ENCODE assay signal across 8 cellular contexts in genomic region chr13:106471957-106472543, GRCh38.
A peak's percentile ranks its signal among the peaks of the same experiment; 100 is the strongest.
DNase-seq lines count a peak whose midpoint lies in the region; ATAC-seq, FAIRE-seq and TF ChIP-seq lines count a peak whose summit lies in the region.

No MANE protein-coding gene starts in this region.

- H3K79me2 ChIP-seq in HepG2 (ENCODE audit: insufficient read depth, low read length): no peaks in the 10 kb centered on the region

- no peak overlapping the region for H3K27ac ChIP-seq in HepG2 (ENCODE audit: extremely low read length, insufficient read depth, low read length)

- H3K9ac ChIP-seq in HepG2 (ENCODE audit: insufficient read depth, low read depth, low read length): no peak overlapping the region

- intact Hi-C loops in HepG2 (cut with micrococcal nuclease; ENCODE audit: unreplicated experiment): no loop called here

- no peaks in the 10 kb centered on the region for H4K20me1 ChIP-seq in HepG2 (ENCODE audit: insufficient read depth, low read length)

- BruUV-seq in HepG2 (replicated peaks; lab: Mats Ljungman, UMichigan): no TSS peak

- TF ChIP-seq POLR2A in HepG2 (IDR thresholded peaks at IDR 0.05; ENCODE audit: insufficient read depth in 1 of 2, low read depth in 2 of 2, low read length in 2 of 2): no peak

- no peak overlapping the region for H3K4me2 ChIP-seq in HepG2 (ENCODE audit: low read depth, low read length)

- CTCF ChIA-PET in HepG2 (lab: Yijun Ruan, JAX; ENCODE audit: low intra/inter-chr PET ratio, low total read pairs): no interaction called here

- ATAC-seq in HG03196 (IDR thresholded peaks at IDR 0.05; ENCODE audit: unreplicated experiment) (peak; percentile 73), HepG2 (peak; percentile 59), HG02798 (IDR thresholded peaks at IDR 0.05; ENCODE audit: poor library complexity, unreplicated experiment) (no peak)

- no peaks in the 10 kb centered on the region for H3K9me3 ChIP-seq in HepG2 (ENCODE audit: low read length)

- TF ChIP-seq CTCF in astrocyte of the spinal cord (IDR thresholded peaks at IDR 0.05; ENCODE audit: low read depth, low read length) (no peak), HepG2 (CRISPR knock-in tag; IDR thresholded peaks at IDR 0.05) (no peak)

- peak; percentile 91 for DNase-seq in Caki2 (ENCODE audit: low read depth)
- peak; percentile 88 for DNase-seq in astrocyte of the spinal cord (ENCODE audit: low read depth, low spot score)
- DNase-seq in HepG2 (ENCODE audit: low spot score): peak; percentile 1
- no peak for DNase-seq in inferior parietal cortex (ENCODE audit: extremely low spot score)
- no peak for DNase-seq in activated CD8-positive, alpha-beta memory T cell treated with anti-CD3 and anti-CD28 coated beads, Interleukin-2, amount 50 U/mL, for 48 hours
- no peak for DNase-seq in CD1c-positive myeloid dendritic cell (ENCODE audit: extremely low spot score)

- 14% methylated on average over 13 of the region's 16 CpGs for WGBS in HepG2 (ENCODE audit: low lambda C conversion rate)

- peaks cover 4 to 35% of the 10 kb centered on the region in 2 experiments; a peak in 3 of 5 replicates for H3K27me3 ChIP-seq in HepG2 (ENCODE audit: control insufficient read depth in 1 of 2, insufficient read depth in 2 of 2, low read length in 2 of 2)

- POLR2A ChIA-PET in HepG2 (lab: Yijun Ruan, JAX): no interaction called here

- no peak overlapping the region for H2AFZ ChIP-seq in HepG2 (ENCODE audit: low read length)

- TF ChIP-seq RAD21 in HepG2 (CRISPR knock-in tag; IDR thresholded peaks at IDR 0.05): no peak

- no peaks in the 10 kb centered on the region for H3K4me1 ChIP-seq in HepG2 (ENCODE audit: insufficient read depth, low read length)

- H3K36me3 ChIP-seq in HepG2 (replicated peaks in 1 of 2; ENCODE audit: control insufficient read depth in 1 of 2, insufficient read depth in 2 of 2, low read length in 2 of 2): no peaks in the 10 kb centered on the region

- no peak for TF ChIP-seq EP300 in HepG2 (IDR thresholded peaks at IDR 0.05; ENCODE audit: low read depth in 2 of 2, low read length in 2 of 2)
- TF ChIP-seq EP300 in HepG2 (CRISPR knock-in tag; IDR thresholded peaks at IDR 0.05; ENCODE audit: borderline replicate concordance): no peak

- in situ Hi-C loops in Caki2 (cut with HindIII; ENCODE audit: low pct_unique_long_range_greater_than_20kb, low sequenced_read_pairs): no loop called here
- in situ Hi-C loops in astrocyte of the spinal cord (cut with HindIII; ENCODE audit: low sequenced_read_pairs): no loop called here
- in situ Hi-C loops in HepG2 (cut with HindIII; ENCODE audit: extremely low pct_ligation_motif_present, low pct_unique_long_range_greater_than_20kb): no loop called here

- FAIRE-seq in HepG2 (lab: Jason Lieb, UNC): no peak

- H3K4me3 ChIP-seq in astrocyte of the spinal cord (ENCODE audit: low read depth, low read length) (peak overlapping the region; percentile 14), HepG2 (replicated peaks in 1 of 3; ENCODE audit: insufficient read depth in 1 of 3, low read depth in 2 of 3, low read length in 3 of 3) (no peak overlapping the region)

TF ChIP-seq in HepG2, 621 proteins besides CTCF, POLR2A, EP300 and RAD21:
- TF ChIP-seq ZNF883 (CRISPR knock-in tag; IDR thresholded peaks at IDR 0.05; ENCODE audit: not compliant biosample characterization) (no peak), SP1 (IDR thresholded peaks at IDR 0.05) (no peak), SP1 (CRISPR knock-in tag; IDR thresholded peaks at IDR 0.05) (no peak), MZF1 (CRISPR knock-in tag; IDR thresholded peaks at IDR 0.05; ENCODE audit: borderline replicate concordance) (no peak), KDM4B (CRISPR knock-in tag; IDR thresholded peaks at IDR 0.05) (no peak), KDM5A (IDR thresholded peaks at IDR 0.05; ENCODE audit: borderline replicate concordance, low read length) (no peak), JUND (CRISPR knock-in tag; IDR thresholded peaks at IDR 0.05) (no peak), ZNF839 (CRISPR knock-in tag; IDR thresholded peaks at IDR 0.05; ENCODE audit: borderline replicate concordance) (no peak), CEBPG (CRISPR knock-in tag; IDR thresholded peaks at IDR 0.05) (no peak), HIVEP1 (CRISPR knock-in tag; IDR thresholded peaks at IDR 0.05) (no peak), ZNF713 (CRISPR knock-in tag; IDR thresholded peaks at IDR 0.05) (no peak), DNMT3B (CRISPR knock-in tag; conservative IDR thresholded peaks at IDR 0.05) (no peak), NR1H2 (CRISPR knock-in tag; IDR thresholded peaks at IDR 0.05; ENCODE audit: borderline replicate concordance, low read depth) (no peak), ZNF772 (CRISPR knock-in tag; IDR thresholded peaks at IDR 0.05) (no peak), ZNF329 (CRISPR knock-in tag; IDR thresholded peaks at IDR 0.05; ENCODE audit: low read depth) (no peak)

Comparison
In these comparisons a context has a peak if more than half of its experiments do, and no peak if none do; other contexts are left out.
1. DNase-seq: peak in Caki2 (single experiment), astrocyte of the spinal cord (single experiment) and HepG2 (single experiment); none in inferior parietal cortex (single experiment), activated CD8-positive, alpha-beta memory T cell treated with anti-CD3 and anti-CD28 coated beads, Interleukin-2, amount 50 U/mL, for 48 hours (single experiment) and CD1c-positive myeloid dendritic cell (single experiment).